In genomic region chr6:42140756-42141602, GRCh38 we compare ENCODE assay signal across 13 cellular contexts. TPM values are rescaled to one million over a fixed set of nuclear protein-coding genes. Genes with fewer than 3 reads are reported as not detected.
DNase-seq lines count a peak whose midpoint lies in the region; ATAC-seq and TF ChIP-seq lines count a peak whose summit lies in the region.
"Had no signal": no experiment of that assay in that cellular context is flagged by ENCODE, and none has a peak within 500 bp of the region (broad histone marks: within the 10 kb centered on the region; RNA-seq: fewer than 3 reads in every experiment).

No MANE protein-coding gene starts in this region.

- H3K4me2 ChIP-seq in BLaER1 treated with 17β-estradiol and CSF1 and Interleukin-3, amounts not matched to agents 10 nM and 100 nM: peak overlapping the region in 6 of 11 experiments; percentile 7 to 47 (median 30); a peak in 8 of 22 replicates
- H3K4me2 ChIP-seq in osteoblast (ENCODE audit: insufficient read depth, low read length): peak overlapping the region; percentile 96

- peaks cover 0 to 16% (median 0%) of the 10 kb centered on the region in 11 experiments; a peak in 3 of 22 replicates for H4K20me1 ChIP-seq in BLaER1 treated with 17β-estradiol and CSF1 and Interleukin-3, amounts not matched to agents 10 nM and 100 nM
- no peaks in the 10 kb centered on the region for H4K20me1 ChIP-seq in osteoblast (ENCODE audit: insufficient read depth, low read length)

- TF ChIP-seq CTCF in RWPE2 (IDR thresholded peaks at IDR 0.05; ENCODE audit: poor library complexity, severe bottlenecking) (no peak), fibroblast of pulmonary artery (IDR thresholded peaks at IDR 0.05; ENCODE audit: low read length, missing control alignments) (no peak), osteoblast (IDR thresholded peaks at IDR 0.05; ENCODE audit: extremely low read depth, low read depth, low read length) (no peak)

- DNase-seq in RWPE2 (ENCODE audit: low spot score) (no peak), fibroblast of pulmonary artery (ENCODE audit: low read depth) (no peak), osteoblast (ENCODE audit: insufficient read length, low spot score, missing footprints) (peak; percentile 59), amygdala (lab: John Stamatoyannopoulos, UW) (no peak), LoVo (ENCODE audit: low spot score) (no peak)
- DNase-seq in effector CD8-positive, alpha-beta T cell (lab: John Stamatoyannopoulos, UW): no peak
- DNase-seq: cerebellar nuclear complex, DMS153, islet precursor cell, substantia nigra had no signal

- H3K9ac ChIP-seq in BLaER1 treated with 17β-estradiol and CSF1 and Interleukin-3, amounts not matched to agents 10 nM and 100 nM: no peak overlapping the region

- no peak overlapping the region for H3K27ac ChIP-seq in BLaER1 treated with 17β-estradiol and CSF1 and Interleukin-3, amounts not matched to agents 10 nM and 100 nM
- H3K27ac ChIP-seq in RWPE2 (ENCODE audit: poor library complexity, severe bottlenecking): peak overlapping the region; percentile 87
- H3K27ac ChIP-seq in osteoblast (ENCODE audit: low read depth, low read length): peak overlapping the region; percentile 16

- H3K36me3 ChIP-seq in BLaER1 treated with 17β-estradiol and CSF1 and Interleukin-3, amounts not matched to agents 10 nM and 100 nM: no peaks in the 10 kb centered on the region
- H3K36me3 ChIP-seq in RWPE2 (ENCODE audit: low read depth): peaks cover 17% of the 10 kb centered on the region
- H3K36me3 ChIP-seq in osteoblast (ENCODE audit: insufficient read depth, low read length): no peaks in the 10 kb centered on the region

- H3K4me3 ChIP-seq in BLaER1 treated with 17β-estradiol and CSF1 and Interleukin-3, amounts not matched to agents 10 nM and 100 nM: no peak overlapping the region
- H3K4me3 ChIP-seq in RWPE2 (ENCODE audit: severe bottlenecking) (peak overlapping the region; percentile 89), fibroblast of pulmonary artery (replicated peaks; ENCODE audit: low read depth, low read length) (peak overlapping the region; percentile 63), osteoblast (ENCODE audit: insufficient read depth, low read length) (no peak overlapping the region)

- H2AFZ ChIP-seq in osteoblast (ENCODE audit: low read length): no peak overlapping the region

- peaks cover 37 to 53% (median 46%) of the 10 kb centered on the region in 11 experiments for H3K27me3 ChIP-seq in BLaER1 treated with 17β-estradiol and CSF1 and Interleukin-3, amounts not matched to agents 10 nM and 100 nM
- H3K27me3 ChIP-seq in RWPE2 (ENCODE audit: insufficient read depth, poor library complexity, severe bottlenecking) (no peaks in the 10 kb centered on the region), osteoblast (ENCODE audit: insufficient read depth, low read length) (no peaks in the 10 kb centered on the region)

- no peaks in the 10 kb centered on the region for H3K79me2 ChIP-seq in osteoblast (ENCODE audit: insufficient read depth, low read length)

- ATAC-seq in RWPE2 (ENCODE audit: low read depth) (no peak), GM21390 (IDR thresholded peaks at IDR 0.05; ENCODE audit: unreplicated experiment) (no peak)

- peaks cover 26 to 35% (median 31%) of the 10 kb centered on the region in 10 experiments for H3K4me1 ChIP-seq in BLaER1 treated with 17β-estradiol and CSF1 and Interleukin-3, amounts not matched to agents 10 nM and 100 nM
- peaks cover 46% of the 10 kb centered on the region for H3K4me1 ChIP-seq in RWPE2 (ENCODE audit: insufficient read depth, poor library complexity, severe bottlenecking)
- H3K4me1 ChIP-seq in osteoblast (ENCODE audit: insufficient read depth, low read length): peaks cover 38% of the 10 kb centered on the region

- H3K9me3 ChIP-seq in BLaER1 treated with 17β-estradiol and CSF1 and Interleukin-3, amounts not matched to agents 10 nM and 100 nM (replicated peaks in 1 of 11): no peaks in the 10 kb centered on the region
- H3K9me3 ChIP-seq in RWPE2 (ENCODE audit: severe bottlenecking) (no peaks in the 10 kb centered on the region), osteoblast (ENCODE audit: low read depth, low read length) (no peaks in the 10 kb centered on the region)

RNA-seq across cellular contexts. Expression of gene C6orf132, which starts 1.4 kb away (rescaled TPM):
- 2.9 TPM in 2 replicates for total RNA-seq in osteoblast

RNA-seq across cellular contexts. Expression of gene GUCA1A, which starts 32.2 kb away (rescaled TPM):
- total RNA-seq in osteoblast: not detected in 2 replicates
- total RNA-seq: activated CD8-positive, alpha-beta memory T cell treated with anti-CD3 and anti-CD28 coated beads for 36 hours had no signal

RNA-seq across cellular contexts. Expression of gene GUCA1B, which starts 53.8 kb away (rescaled TPM):
- total RNA-seq in osteoblast: 0.72 TPM in 1 of 2 replicates, not detected in the other

Comparison
In these comparisons a context has a peak if more than half of its experiments do, and no peak if none do; other contexts are left out.
1. H3K27ac ChIP-seq: peak in RWPE2 (single experiment) and osteoblast (single experiment); none in BLaER1 treated with 17β-estradiol and CSF1 and Interleukin-3, amounts not matched to agents 10 nM and 100 nM (0 of 11).
2. H3K4me3 ChIP-seq: peak in RWPE2 (single experiment) and fibroblast of pulmonary artery (single experiment); none in BLaER1 treated with 17β-estradiol and CSF1 and Interleukin-3, amounts not matched to agents 10 nM and 100 nM (0 of 10) and osteoblast (single experiment).